In the genomic region with DNA sequence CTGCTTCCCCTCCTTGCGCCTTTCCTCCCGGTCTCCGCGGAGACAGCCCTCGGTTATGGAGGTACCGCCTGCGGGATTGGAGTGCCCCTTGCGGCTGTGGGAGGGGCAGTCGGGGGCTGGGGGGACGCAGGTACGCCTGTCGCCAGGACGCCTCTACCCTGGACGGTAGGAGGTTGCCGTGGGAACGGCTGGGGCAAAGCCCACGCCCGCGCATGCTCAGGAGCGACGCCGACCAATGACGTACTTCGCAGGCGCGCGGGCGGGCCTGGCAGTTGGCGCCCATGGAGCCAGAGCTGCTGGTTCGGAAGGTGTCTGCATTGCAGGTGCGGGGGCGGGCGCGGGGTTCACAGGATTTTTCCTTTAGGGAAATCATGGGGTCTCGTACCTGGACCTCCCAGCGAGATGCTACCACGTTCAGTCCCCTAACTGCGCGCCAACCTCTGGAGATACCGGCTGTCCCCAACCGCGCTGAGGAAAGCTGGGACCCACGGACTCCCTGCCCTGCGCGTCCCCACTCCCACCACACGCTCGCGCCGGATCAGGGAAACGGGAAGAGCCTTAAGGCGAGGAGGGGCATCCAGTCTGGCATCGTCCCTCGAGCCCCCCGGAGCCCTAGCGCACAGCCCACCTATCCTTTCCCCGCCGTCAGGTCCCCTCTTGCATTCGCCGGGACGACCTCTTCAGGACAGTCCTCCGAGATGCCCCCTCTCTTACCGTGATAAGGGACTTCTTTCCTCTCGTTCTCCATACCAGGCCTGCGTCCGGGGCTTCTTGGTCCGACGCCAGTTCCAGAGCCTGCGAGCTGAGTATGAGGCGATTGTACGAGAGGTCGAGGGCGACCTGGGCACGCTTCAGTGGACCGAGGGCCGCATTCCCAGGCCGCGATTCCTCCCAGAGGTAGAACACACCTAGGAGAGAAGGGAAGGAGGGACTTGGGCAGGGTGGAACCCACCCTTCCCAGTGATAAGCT, we compare ENCODE assay signal across 8 cellular contexts. TPM values are rescaled to one million over a fixed set of nuclear protein-coding genes. Genes with fewer than 3 reads are reported as not detected.
DNase-seq lines count a peak whose midpoint lies in the region; ATAC-seq lines count a peak whose summit lies in the region.

Gene IQCC (plus strand): TSS at position 271 of the 970 bp plus-strand sequence. CDS start 11 bp downstream, at position 282.

- DNase-seq in SIG-M5 treated with dmso at 0.1 percent for 504 hours (lab: John Stamatoyannopoulos, UW; ENCODE audit: unreplicated experiment) (peak; percentile 58), SIG-M5 (lab: John Stamatoyannopoulos, UW) (no peak), HUDEP-2 (lab: John Stamatoyannopoulos, UW; ENCODE audit: unreplicated experiment in 76 of 76) (peak in 68 of 76 experiments; percentile 36 to 85 (median 69)), mesenchymal stem cell (peak; percentile 83)
- DNase-seq in NK-92 treated with Interleukin-12 subunit alpha and Interleukin-12 subunit beta, amount 100 ng/mL, for 24 hours (lab: John Stamatoyannopoulos, UW), result peak; percentile 70
- peak; percentile 89 for DNase-seq in activated CD8-positive, alpha-beta memory T cell treated with anti-CD3 and anti-CD28 coated beads, Interleukin-2, amount 10 ng/mL, durations not matched to agents 7 days and 5 days
- DNase-seq in effector memory CD8-positive, alpha-beta T cell, result peak; percentile 78 to 84 (median 79)
- DNase-seq in stimulated activated CD8-positive, alpha-beta memory T cell treated with anti-CD3 and anti-CD28 coated beads, Interleukin-12 subunit alpha, Interleukin-12 subunit beta, amount 100 ng/mL, for 1 hour (ENCODE audit: low read depth), result peak; percentile 71

- H3K9ac ChIP-seq in mesenchymal stem cell (ENCODE audit: low read length), result peak within 1 kb of the TSS; percentile 93

- H3K4me1 Mint-ChIP-seq in activated CD8-positive, alpha-beta memory T cell treated with anti-CD3 and anti-CD28 coated beads, Interleukin-2, amount 10 ng/mL, durations not matched to agents 7 days and 5 days, result peaks cover 32% of the 10 kb centered on the region
- H3K4me1 Mint-ChIP-seq in effector memory CD8-positive, alpha-beta T cell (ENCODE audit: low read depth in 2 of 2), result peaks cover 28 to 34% of the 10 kb centered on the region in 2 donors

- H3K27me3 ChIP-seq in mesenchymal stem cell (ENCODE audit: control insufficient read depth in 1 of 2, insufficient read depth in 1 of 2, low read length in 2 of 2), result no peaks in the 10 kb centered on the region

- WGBS in mesenchymal stem cell, result 2% methylated on average over 67 of the region's 77 CpGs

- peak within 1 kb of the TSS; percentile 89 for H3K4me2 ChIP-seq in mesenchymal stem cell (ENCODE audit: low read length, poor library complexity, severe bottlenecking)

- peak within 1 kb of the TSS; percentile 87 for H3K27ac Mint-ChIP-seq in activated CD8-positive, alpha-beta memory T cell treated with anti-CD3 and anti-CD28 coated beads, Interleukin-2, amount 10 ng/mL, durations not matched to agents 7 days and 5 days
- peak within 1 kb of the TSS; percentile 91 to 94 for H3K27ac Mint-ChIP-seq in effector memory CD8-positive, alpha-beta T cell

- ATAC-seq in activated CD8-positive, alpha-beta memory T cell treated with anti-CD3 and anti-CD28 coated beads, Interleukin-2, amount 10 ng/mL, durations not matched to agents 7 days and 5 days, result peak; percentile 82
- peak; percentile 67 for ATAC-seq in effector memory CD8-positive, alpha-beta T cell (replicated peaks)

- peaks cover 9 to 15% of the 10 kb centered on the region in 2 experiments for H3K36me3 ChIP-seq in mesenchymal stem cell (ENCODE audit: control insufficient read depth in 1 of 2, insufficient read depth in 2 of 2, low read depth in 1 of 2, low read length in 2 of 2)

- H2BK120ac ChIP-seq in mesenchymal stem cell (ENCODE audit: low read depth, low read length), result no peak within 1 kb of the TSS

- H3K36me3 Mint-ChIP-seq in activated CD8-positive, alpha-beta memory T cell treated with anti-CD3 and anti-CD28 coated beads, Interleukin-2, amount 10 ng/mL, durations not matched to agents 7 days and 5 days, result peaks cover 2% of the 10 kb centered on the region
- H3K36me3 Mint-ChIP-seq in effector memory CD8-positive, alpha-beta T cell (ENCODE audit: insufficient read depth), result peaks cover 18% of the 10 kb centered on the region

- no peak within 1 kb of the TSS for H2BK12ac ChIP-seq in mesenchymal stem cell (ENCODE audit: low read length in 2 of 2)

- no peak within 1 kb of the TSS for H3K27ac ChIP-seq in mesenchymal stem cell (ENCODE audit: low read length, poor library complexity, severe bottlenecking)

- H3K23ac ChIP-seq in mesenchymal stem cell (ENCODE audit: low read length in 2 of 2), result peak within 1 kb of the TSS in 1 of 2 experiments; percentile 63

- peak within 1 kb of the TSS; percentile 65 for H2AFZ ChIP-seq in mesenchymal stem cell (ENCODE audit: low read depth, low read length)

- no peaks in the 10 kb centered on the region for H3K27me3 Mint-ChIP-seq in activated CD8-positive, alpha-beta memory T cell treated with anti-CD3 and anti-CD28 coated beads, Interleukin-2, amount 10 ng/mL, durations not matched to agents 7 days and 5 days
- H3K27me3 Mint-ChIP-seq in effector memory CD8-positive, alpha-beta T cell, result no peaks in the 10 kb centered on the region

- H3K18ac ChIP-seq in mesenchymal stem cell (ENCODE audit: low read depth in 1 of 2, low read length in 2 of 2), result peak within 1 kb of the TSS in 1 of 2 experiments; percentile 62

- peak within 1 kb of the TSS; percentile 65 to 93 for H3K4me3 ChIP-seq in mesenchymal stem cell (ENCODE audit: insufficient read depth in 1 of 2, low read depth in 1 of 2, low read length in 2 of 2)

- H3K4me1 ChIP-seq in mesenchymal stem cell (ENCODE audit: control insufficient read depth, insufficient read depth, low read depth, low read length), result peaks cover 30% of the 10 kb centered on the region

- peak within 1 kb of the TSS in 1 of 2 experiments; percentile 64 for H3K14ac ChIP-seq in mesenchymal stem cell (ENCODE audit: low read length in 2 of 2)

- peak within 1 kb of the TSS; percentile 90 for H3K4me3 Mint-ChIP-seq in activated CD8-positive, alpha-beta memory T cell treated with anti-CD3 and anti-CD28 coated beads, Interleukin-2, amount 10 ng/mL, durations not matched to agents 7 days and 5 days
- peak within 1 kb of the TSS; percentile 84 to 88 for H3K4me3 Mint-ChIP-seq in effector memory CD8-positive, alpha-beta T cell

- no peak within 1 kb of the TSS for H2AK5ac ChIP-seq in mesenchymal stem cell (ENCODE audit: low read length, severe bottlenecking)

- H2BK5ac ChIP-seq in mesenchymal stem cell (ENCODE audit: low read depth, low read length, poor library complexity, severe bottlenecking), result no peak within 1 kb of the TSS

- H4K8ac ChIP-seq in mesenchymal stem cell (ENCODE audit: low read length), result peak within 1 kb of the TSS; percentile 92

- H3K4ac ChIP-seq in mesenchymal stem cell (ENCODE audit: low read depth in 1 of 2, low read length in 2 of 2), result peak within 1 kb of the TSS in 1 of 2 experiments; percentile 84

- no peaks in the 10 kb centered on the region for H3K9me3 Mint-ChIP-seq in activated CD8-positive, alpha-beta memory T cell treated with anti-CD3 and anti-CD28 coated beads, Interleukin-2, amount 10 ng/mL, durations not matched to agents 7 days and 5 days (ENCODE audit: low read depth)
- no peaks in the 10 kb centered on the region for H3K9me3 Mint-ChIP-seq in effector memory CD8-positive, alpha-beta T cell

- CTCF ChIA-PET in activated CD8-positive, alpha-beta memory T cell treated with anti-CD3 and anti-CD28 coated beads, Interleukin-2, amount 10 ng/mL, durations not matched to agents 7 days and 5 days (lab: Charles Lee), result interaction anchor here (0.6 to 4.2 kb wide), 9 partner anchors 9 to 226 kb away, joined by 3 to 39 read pairs (median 4); partner anchors contain the start of genes EIF3I, MARCKSL1 and TMEM234

- H3K79me1 ChIP-seq in mesenchymal stem cell (replicated peaks; ENCODE audit: low read length, poor library complexity, severe bottlenecking), result peaks cover 14% of the 10 kb centered on the region

- H4K91ac ChIP-seq in mesenchymal stem cell (ENCODE audit: low read length), result peak within 1 kb of the TSS; percentile 34

- H2BK15ac ChIP-seq in mesenchymal stem cell (ENCODE audit: low read depth, poor library complexity, severe bottlenecking), result no peak within 1 kb of the TSS

- no peaks in the 10 kb centered on the region for H3K9me3 ChIP-seq in mesenchymal stem cell (ENCODE audit: control insufficient read depth, low read length)

RNA-seq across cellular contexts. Expression of gene IQCC, which starts in this region (rescaled TPM):
- total RNA-seq in activated CD8-positive, alpha-beta memory T cell treated with anti-CD3 and anti-CD28 coated beads, Interleukin-2, amount 10 ng/mL, durations not matched to agents 7 days and 5 days, result 1 to 10 TPM; 5.4 to 7.2 TPM
- polyA plus RNA-seq in mesenchymal stem cell (2013, experiment 1 of 2), result 1.2 TPM
- 1.1 TPM for polyA plus RNA-seq in mesenchymal stem cell (2013, experiment 2 of 2)
